ENCODE assay signal across 1 cellular context in genomic region chr3:13863422-13863821, GRCh38.
TF ChIP-seq lines count a peak whose summit lies in the region.

No MANE protein-coding gene starts in this region.

TF ChIP-seq in GM23338, 12 proteins besides CTCF, POLR2A, EP300 and RAD21 (continued from another document):
- TF ChIP-seq ETS1 (IDR thresholded peaks at IDR 0.05): no peak
